Comparison of ENCODE assay signal across 1 cellular context in genomic region chr1:2493691-2494322, GRCh38.
TF ChIP-seq lines count a peak whose summit lies in the region.

No MANE protein-coding gene starts in this region.

TF ChIP-seq in HEK293, 187 proteins besides CTCF, POLR2A, EP300 and RAD21 (continued from another document):
- TF ChIP-seq, protein P1, sequence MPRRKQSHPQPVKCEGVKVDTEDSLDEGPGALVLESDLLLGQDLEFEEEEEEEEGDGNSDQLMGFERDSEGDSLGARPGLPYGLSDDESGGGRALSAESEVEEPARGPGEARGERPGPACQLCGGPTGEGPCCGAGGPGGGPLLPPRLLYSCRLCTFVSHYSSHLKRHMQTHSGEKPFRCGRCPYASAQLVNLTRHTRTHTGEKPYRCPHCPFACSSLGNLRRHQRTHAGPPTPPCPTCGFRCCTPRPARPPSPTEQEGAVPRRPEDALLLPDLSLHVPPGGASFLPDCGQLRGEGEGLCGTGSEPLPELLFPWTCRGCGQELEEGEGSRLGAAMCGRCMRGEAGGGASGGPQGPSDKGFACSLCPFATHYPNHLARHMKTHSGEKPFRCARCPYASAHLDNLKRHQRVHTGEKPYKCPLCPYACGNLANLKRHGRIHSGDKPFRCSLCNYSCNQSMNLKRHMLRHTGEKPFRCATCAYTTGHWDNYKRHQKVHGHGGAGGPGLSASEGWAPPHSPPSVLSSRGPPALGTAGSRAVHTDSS (tag by site-specific recombination; IDR thresholded peaks at IDR 0.05): no peak
- TF ChIP-seq ZSCAN16 (tag by site-specific recombination; IDR thresholded peaks at IDR 0.05): no peak
- no peak for TF ChIP-seq BCL11A (tag by site-specific recombination; IDR thresholded peaks at IDR 0.05; ENCODE audit: low read depth)
- no peak for TF ChIP-seq AEBP2 (tag by site-specific recombination; IDR thresholded peaks at IDR 0.05; ENCODE audit: borderline replicate concordance)
- TF ChIP-seq ZBTB17 (tag by site-specific recombination; IDR thresholded peaks at IDR 0.05): no peak
- TF ChIP-seq ZNF626 (tag by site-specific recombination; IDR thresholded peaks at IDR 0.05): no peak
- TF ChIP-seq, protein P2, sequence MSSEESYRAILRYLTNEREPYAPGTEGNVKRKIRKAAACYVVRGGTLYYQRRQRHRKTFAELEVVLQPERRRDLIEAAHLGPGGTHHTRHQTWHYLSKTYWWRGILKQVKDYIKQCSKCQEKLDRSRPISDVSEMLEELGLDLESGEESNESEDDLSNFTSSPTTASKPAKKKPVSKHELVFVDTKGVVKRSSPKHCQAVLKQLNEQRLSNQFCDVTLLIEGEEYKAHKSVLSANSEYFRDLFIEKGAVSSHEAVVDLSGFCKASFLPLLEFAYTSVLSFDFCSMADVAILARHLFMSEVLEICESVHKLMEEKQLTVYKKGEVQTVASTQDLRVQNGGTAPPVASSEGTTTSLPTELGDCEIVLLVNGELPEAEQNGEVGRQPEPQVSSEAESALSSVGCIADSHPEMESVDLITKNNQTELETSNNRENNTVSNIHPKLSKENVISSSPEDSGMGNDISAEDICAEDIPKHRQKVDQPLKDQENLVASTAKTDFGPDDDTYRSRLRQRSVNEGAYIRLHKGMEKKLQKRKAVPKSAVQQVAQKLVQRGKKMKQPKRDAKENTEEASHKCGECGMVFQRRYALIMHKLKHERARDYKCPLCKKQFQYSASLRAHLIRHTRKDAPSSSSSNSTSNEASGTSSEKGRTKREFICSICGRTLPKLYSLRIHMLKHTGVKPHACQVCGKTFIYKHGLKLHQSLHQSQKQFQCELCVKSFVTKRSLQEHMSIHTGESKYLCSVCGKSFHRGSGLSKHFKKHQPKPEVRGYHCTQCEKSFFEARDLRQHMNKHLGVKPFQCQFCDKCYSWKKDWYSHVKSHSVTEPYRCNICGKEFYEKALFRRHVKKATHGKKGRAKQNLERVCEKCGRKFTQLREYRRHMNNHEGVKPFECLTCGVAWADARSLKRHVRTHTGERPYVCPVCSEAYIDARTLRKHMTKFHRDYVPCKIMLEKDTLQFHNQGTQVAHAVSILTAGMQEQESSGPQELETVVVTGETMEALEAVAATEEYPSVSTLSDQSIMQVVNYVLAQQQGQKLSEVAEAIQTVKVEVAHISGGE (tag by site-specific recombination; conservative IDR thresholded peaks at IDR 0.05; ENCODE audit: low read depth): no peak
- no peak for TF ChIP-seq MEIS1 (CRISPR knock-in tag; IDR thresholded peaks at IDR 0.05; ENCODE audit: borderline replicate concordance)
- no peak for TF ChIP-seq ZNF112 (tag by site-specific recombination; IDR thresholded peaks at IDR 0.05)
- TF ChIP-seq ZNF560 (tag by site-specific recombination; IDR thresholded peaks at IDR 0.05; ENCODE audit: borderline replicate concordance): no peak
- TF ChIP-seq ZBTB10 (tag by site-specific recombination; IDR thresholded peaks at IDR 0.05): no peak
- no peak for TF ChIP-seq ZNF391 (tag by site-specific recombination; IDR thresholded peaks at IDR 0.05; ENCODE audit: borderline replicate concordance, low read depth)
- TF ChIP-seq ZFHX2 (tag by site-specific recombination; conservative IDR thresholded peaks at IDR 0.05): peak; percentile 98
- no peak for TF ChIP-seq SP7 (tag by site-specific recombination; IDR thresholded peaks at IDR 0.05)
- TF ChIP-seq ZNF148 (tag by site-specific recombination; IDR thresholded peaks at IDR 0.05; ENCODE audit: borderline replicate concordance): no peak
- TF ChIP-seq, protein P3, sequence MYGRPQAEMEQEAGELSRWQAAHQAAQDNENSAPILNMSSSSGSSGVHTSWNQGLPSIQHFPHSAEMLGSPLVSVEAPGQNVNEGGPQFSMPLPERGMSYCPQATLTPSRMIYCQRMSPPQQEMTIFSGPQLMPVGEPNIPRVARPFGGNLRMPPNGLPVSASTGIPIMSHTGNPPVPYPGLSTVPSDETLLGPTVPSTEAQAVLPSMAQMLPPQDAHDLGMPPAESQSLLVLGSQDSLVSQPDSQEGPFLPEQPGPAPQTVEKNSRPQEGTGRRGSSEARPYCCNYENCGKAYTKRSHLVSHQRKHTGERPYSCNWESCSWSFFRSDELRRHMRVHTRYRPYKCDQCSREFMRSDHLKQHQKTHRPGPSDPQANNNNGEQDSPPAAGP (tag by site-specific recombination; IDR thresholded peaks at IDR 0.05): peak; percentile 86
- TF ChIP-seq GLI2 (tag by site-specific recombination; IDR thresholded peaks at IDR 0.05; ENCODE audit: borderline replicate concordance, low read depth): no peak
- peak; percentile 92 for TF ChIP-seq KLF10 (tag by site-specific recombination; IDR thresholded peaks at IDR 0.05)
- TF ChIP-seq KLF8 (tag by site-specific recombination; IDR thresholded peaks at IDR 0.05): peak; percentile 6; the same call in 1 of the 2 replicates
- no peak for TF ChIP-seq ZNF777 (tag by site-specific recombination; IDR thresholded peaks at IDR 0.05; ENCODE audit: borderline replicate concordance)
- TF ChIP-seq KLF1 (tag by site-specific recombination; IDR thresholded peaks at IDR 0.05): peak; percentile 100
- no peak for TF ChIP-seq ZNF169 (tag by site-specific recombination; IDR thresholded peaks at IDR 0.05)
